In genomic region chr12:63150255-63151060, GRCh38 we compare ENCODE assay signal across 10 cellular contexts. TPM values are rescaled to one million over a fixed set of nuclear protein-coding genes. Genes with fewer than 3 reads are reported as not detected.
DNase-seq lines count a peak whose midpoint lies in the region; ATAC-seq and TF ChIP-seq lines count a peak whose summit lies in the region.
"Had no signal": no experiment of that assay in that cellular context is flagged by ENCODE, and none has a peak within 500 bp of the region (broad histone marks: within the 10 kb centered on the region; RNA-seq: fewer than 3 reads in every experiment).

No MANE protein-coding gene starts in this region.

- 0 out of 2 replicates have a peak, but pooled peaks cover 4% of the 10 kb centered on the region for H3K9me2 ChIP-seq in GM23338 (ENCODE audit: insufficient read depth)

- H3K27me3 Mint-ChIP-seq in GM23338 (ENCODE audit: insufficient read depth, low read depth, poor library complexity), result peaks cover 40% of the 10 kb centered on the region
- H3K27me3 Mint-ChIP-seq in activated T-helper 1 cell treated with anti-CD3 and anti-CD28 coated beads, Interleukin-12 subunit alpha, Interleukin-12 subunit beta, Interleukin-2, Interleukin-4 antibody, amounts not matched to agents 30 ng/mL and 10 ng/mL and 1 ng/mL, durations not matched to agents 14 hours and 24 hours and 36 hours (ENCODE audit: insufficient read depth), result peaks cover 54% of the 10 kb centered on the region
- peaks cover 43 to 59% of the 10 kb centered on the region in 2 donors for H3K27me3 Mint-ChIP-seq in effector memory CD8-positive, alpha-beta T cell

- H3K79me2 ChIP-seq in GM23338 (replicated peaks; ENCODE audit: insufficient read depth), result no peaks in the 10 kb centered on the region

- no peak for TF ChIP-seq POLR2A in gastrocnemius medialis (IDR thresholded peaks at IDR 0.05)

- H3K36me3 Mint-ChIP-seq in GM23338 (ENCODE audit: low read depth), result peaks cover 11% of the 10 kb centered on the region; the same call in 2 of the 3 replicates
- H3K36me3 Mint-ChIP-seq in activated T-helper 1 cell treated with anti-CD3 and anti-CD28 coated beads, Interleukin-12 subunit alpha, Interleukin-12 subunit beta, Interleukin-2, Interleukin-4 antibody, amounts not matched to agents 30 ng/mL and 10 ng/mL and 1 ng/mL, durations not matched to agents 14 hours and 24 hours and 36 hours (ENCODE audit: low read depth), result peaks cover 4% of the 10 kb centered on the region
- H3K36me3 Mint-ChIP-seq in effector memory CD8-positive, alpha-beta T cell (ENCODE audit: insufficient read depth), result no peaks in the 10 kb centered on the region
- H3K36me3 Mint-ChIP-seq: memory B cell had no signal

- ATAC-seq in GM23338 (peak; percentile 74), gastrocnemius medialis (no peak), HG02623 (IDR thresholded peaks at IDR 0.05; ENCODE audit: unreplicated experiment) (no peak)
- ATAC-seq in effector memory CD8-positive, alpha-beta T cell (replicated peaks), result no peak
- ATAC-seq: HCT116 had no signal

- H2AFZ ChIP-seq in GM23338, result peak overlapping the region; percentile 99

- 0 out of 2 replicates have a peak, but pooled peaks cover 5% of the 10 kb centered on the region for H3K4me1 ChIP-seq in GM23338 (ENCODE audit: insufficient read depth)
- H3K4me1 ChIP-seq in gastrocnemius medialis, result no peaks in the 10 kb centered on the region

- peak overlapping the region; percentile 97 for H3K4me2 ChIP-seq in GM23338

- H3K27ac ChIP-seq in GM23338 (ENCODE audit: low read depth) (no peak overlapping the region), gastrocnemius medialis (peak overlapping the region; percentile 37 to 57 (median 47))

- peaks cover 19% of the 10 kb centered on the region for H3K9me3 Mint-ChIP-seq in GM23338
- no peaks in the 10 kb centered on the region for H3K9me3 Mint-ChIP-seq in activated T-helper 1 cell treated with anti-CD3 and anti-CD28 coated beads, Interleukin-12 subunit alpha, Interleukin-12 subunit beta, Interleukin-2, Interleukin-4 antibody, amounts not matched to agents 30 ng/mL and 10 ng/mL and 1 ng/mL, durations not matched to agents 14 hours and 24 hours and 36 hours
- peaks cover 3 to 13% of the 10 kb centered on the region in 2 donors for H3K9me3 Mint-ChIP-seq in effector memory CD8-positive, alpha-beta T cell

- no peak overlapping the region for H3K27ac Mint-ChIP-seq in GM23338
- peak overlapping the region; percentile 83 for H3K27ac Mint-ChIP-seq in activated T-helper 1 cell treated with anti-CD3 and anti-CD28 coated beads, Interleukin-12 subunit alpha, Interleukin-12 subunit beta, Interleukin-2, Interleukin-4 antibody, amounts not matched to agents 30 ng/mL and 10 ng/mL and 1 ng/mL, durations not matched to agents 14 hours and 24 hours and 36 hours
- no peak overlapping the region for H3K27ac Mint-ChIP-seq in effector memory CD8-positive, alpha-beta T cell
- H3K27ac Mint-ChIP-seq: memory B cell had no signal

- H3K27me3 ChIP-seq in GM23338 (ENCODE audit: insufficient read depth) (peaks cover 68% of the 10 kb centered on the region), gastrocnemius medialis (peaks cover 35 to 47% (median 36%) of the 10 kb centered on the region in 3 donors)

- H3K36me3 ChIP-seq in GM23338 (ENCODE audit: insufficient read depth) (no peaks in the 10 kb centered on the region), gastrocnemius medialis (no peaks in the 10 kb centered on the region)

- intact Hi-C loops in activated T-helper 1 cell treated with anti-CD3 and anti-CD28 coated beads, Interleukin-12 subunit alpha, Interleukin-12 subunit beta, Interleukin-2, Interleukin-4 antibody, amounts not matched to agents 30 ng/mL and 10 ng/mL and 1 ng/mL, durations not matched to agents 14 hours and 24 hours and 36 hours (cut with micrococcal nuclease), result no loop called here
- intact Hi-C loops in gastrocnemius medialis (cut with DNase I; ENCODE audit: low total_unique reads), result no loop called here

- peaks cover 15% of the 10 kb centered on the region for H3K4me1 Mint-ChIP-seq in GM23338
- no peaks in the 10 kb centered on the region for H3K4me1 Mint-ChIP-seq in activated T-helper 1 cell treated with anti-CD3 and anti-CD28 coated beads, Interleukin-12 subunit alpha, Interleukin-12 subunit beta, Interleukin-2, Interleukin-4 antibody, amounts not matched to agents 30 ng/mL and 10 ng/mL and 1 ng/mL, durations not matched to agents 14 hours and 24 hours and 36 hours (ENCODE audit: low read depth)
- H3K4me1 Mint-ChIP-seq in effector memory CD8-positive, alpha-beta T cell (ENCODE audit: low read depth in 2 of 2), result peaks cover 0 to 5% of the 10 kb centered on the region in 2 donors
- H3K4me1 Mint-ChIP-seq: memory B cell had no signal

- in situ Hi-C loops in gastrocnemius medialis (cut with MboI; ENCODE audit: low sequenced_read_pairs in 4 of 4), result no loop called here

- peak overlapping the region; percentile 78 for H3K4me3 ChIP-seq in GM23338
- H3K4me3 ChIP-seq in gastrocnemius medialis, result peak overlapping the region; percentile 47 to 56 (median 51)

- TF ChIP-seq CTCF in GM23338 (conservative IDR thresholded peaks at IDR 0.05; ENCODE audit: low read depth in 2 of 2) (no peak), gastrocnemius medialis (IDR thresholded peaks at IDR 0.05 in 4 of 5, conservative IDR thresholded peaks at IDR 0.05 in 1 of 5) (no peak)

- no peaks in the 10 kb centered on the region for H3K9me3 ChIP-seq in gastrocnemius medialis

- 0 out of 2 replicates have a peak, but pooled peaks cover 7% of the 10 kb centered on the region for H3F3A ChIP-seq in GM23338 (replicated peaks; ENCODE audit: low read depth)

- H4K20me1 ChIP-seq in GM23338 (replicated peaks; ENCODE audit: insufficient read depth), result peaks cover 6% of the 10 kb centered on the region; the same call in 1 of the 2 replicates

- H3K4me3 Mint-ChIP-seq in GM23338, result peak overlapping the region; percentile 84
- peak overlapping the region; percentile 23 for H3K4me3 Mint-ChIP-seq in activated T-helper 1 cell treated with anti-CD3 and anti-CD28 coated beads, Interleukin-12 subunit alpha, Interleukin-12 subunit beta, Interleukin-2, Interleukin-4 antibody, amounts not matched to agents 30 ng/mL and 10 ng/mL and 1 ng/mL, durations not matched to agents 14 hours and 24 hours and 36 hours
- no peak overlapping the region for H3K4me3 Mint-ChIP-seq in effector memory CD8-positive, alpha-beta T cell
- H3K4me3 Mint-ChIP-seq: memory B cell had no signal

- peak; percentile 80 for DNase-seq in GM23338 (ENCODE audit: low spot score)
- no peak for DNase-seq in activated T-helper 1 cell treated with anti-CD3 and anti-CD28 coated beads, Interleukin-12 subunit alpha, Interleukin-12 subunit beta, Interleukin-2, Interleukin-4 antibody, amounts not matched to agents 30 ng/mL and 10 ng/mL and 1 ng/mL, durations not matched to agents 14 hours and 24 hours and 36 hours (ENCODE audit: low spot score)
- DNase-seq in iPS DF 4.7 (ENCODE audit: extremely low read depth, low spot score), result peak; percentile 36
- no peak for DNase-seq in gastrocnemius medialis
- DNase-seq in central memory CD4-positive, alpha-beta T cell, result no peak
- no peak for DNase-seq in effector memory CD8-positive, alpha-beta T cell
- DNase-seq in NK-92 treated with Interleukin-12 subunit alpha and Interleukin-12 subunit beta, amount 100 ng/mL, for 24 hours (lab: John Stamatoyannopoulos, UW), result no peak

TF ChIP-seq in GM23338, 12 proteins besides CTCF, POLR2A, EP300 and RAD21 (continues in another document):
- no peak for TF ChIP-seq JUNB (IDR thresholded peaks at IDR 0.05; ENCODE audit: unreplicated experiment)
- no peak for TF ChIP-seq POLR2AphosphoS5 (IDR thresholded peaks at IDR 0.05; ENCODE audit: low read depth)
- TF ChIP-seq CREB1 (CRISPR knock-in tag; IDR thresholded peaks at IDR 0.05; ENCODE audit: low read depth), result no peak

RNA-seq across cellular contexts. Expression of gene AVPR1A, which starts 0.5 kb away (rescaled TPM):
- total RNA-seq in GM23338 (2014; rRNA removed; shearing (Covaris generic)), result 0.08 and 0.24 TPM in 2 replicates
- polyA plus RNA-seq in GM23338 (2016; fragmentation: Nextera tagmentation; extraction: Ambion mirVana), result 0.03 TPM in 1 of 2 replicates, not detected in the other
- total RNA-seq in activated T-helper 1 cell treated with anti-CD3 and anti-CD28 coated beads, Interleukin-12 subunit alpha, Interleukin-12 subunit beta, Interleukin-2, Interleukin-4 antibody, amounts not matched to agents 30 ng/mL and 10 ng/mL and 1 ng/mL, durations not matched to agents 14 hours and 24 hours and 36 hours, result not detected in 2 replicates
- total RNA-seq in gastrocnemius medialis, result 1 to 10 TPM; 1.8 to 2.4 (median 2.0) TPM

Comparison
In these comparisons a context has a peak if more than half of its experiments do, and no peak if none do; other contexts are left out.
1. DNase-seq: peak in GM23338 (single experiment) and iPS DF 4.7 (single experiment); none in activated T-helper 1 cell treated with anti-CD3 and anti-CD28 coated beads, Interleukin-12 subunit alpha, Interleukin-12 subunit beta, Interleukin-2, Interleukin-4 antibody, amounts not matched to agents 30 ng/mL and 10 ng/mL and 1 ng/mL, durations not matched to agents 14 hours and 24 hours and 36 hours (single experiment), gastrocnemius medialis (0 of 2), central memory CD4-positive, alpha-beta T cell (single experiment), effector memory CD8-positive, alpha-beta T cell (0 of 3) and NK-92 treated with Interleukin-12 subunit alpha and Interleukin-12 subunit beta, amount 100 ng/mL, for 24 hours (single experiment).
2. H3K4me3 Mint-ChIP-seq: peak in GM23338 (single experiment) and activated T-helper 1 cell treated with anti-CD3 and anti-CD28 coated beads, Interleukin-12 subunit alpha, Interleukin-12 subunit beta, Interleukin-2, Interleukin-4 antibody, amounts not matched to agents 30 ng/mL and 10 ng/mL and 1 ng/mL, durations not matched to agents 14 hours and 24 hours and 36 hours (single experiment); none in effector memory CD8-positive, alpha-beta T cell (0 of 2).